Comparison of ENCODE assay signal across 1 cellular context in the genomic region with DNA sequence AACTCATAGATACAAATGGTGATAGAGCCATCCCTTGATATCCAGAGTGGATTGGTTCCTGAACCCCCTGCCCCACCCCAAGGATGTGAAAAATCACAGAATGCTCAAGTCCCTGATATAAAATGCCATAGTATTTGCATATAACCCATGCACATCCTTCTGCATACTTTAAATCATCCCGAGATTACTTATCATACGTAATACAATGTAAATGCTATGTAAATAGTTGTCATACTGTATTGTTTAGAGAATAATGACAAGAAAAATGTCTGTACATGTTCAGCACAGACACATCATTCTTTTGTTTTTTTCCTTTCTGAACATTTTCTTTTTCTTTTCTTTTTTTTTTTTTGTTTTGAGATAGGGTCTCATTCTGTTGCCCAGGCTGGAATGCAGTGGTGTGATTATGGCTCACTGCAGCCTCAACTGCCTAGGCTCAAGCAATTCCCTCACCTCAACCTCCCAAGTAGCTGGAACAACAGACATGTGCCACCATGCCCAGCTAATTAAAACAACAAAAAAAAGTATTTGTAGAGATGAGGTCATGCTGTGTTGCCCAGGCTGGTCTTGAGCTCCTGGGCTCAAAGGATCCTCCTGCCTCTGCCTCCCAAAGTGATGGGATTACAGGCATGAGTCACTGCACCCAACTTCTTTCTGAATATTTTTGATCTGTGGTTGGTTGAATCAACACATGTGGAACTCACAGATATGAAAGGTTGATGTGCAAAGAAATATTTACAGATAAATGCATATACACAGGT.
A peak's percentile ranks its signal among the peaks of the same experiment; 100 is the strongest.
TF ChIP-seq lines count a peak whose summit lies in the region.

No MANE protein-coding gene starts in this region.

TF ChIP-seq in K562, 482 proteins besides CTCF, POLR2A, EP300 and RAD21:
- TF ChIP-seq ATF3 (IDR thresholded peaks at IDR 0.05) (peak; percentile 33), ATF3 (CRISPR knock-in tag; conservative IDR thresholded peaks at IDR 0.05) (no peak), MAX (CRISPR knock-in tag; IDR thresholded peaks at IDR 0.05) (no peak), ATF7 (IDR thresholded peaks at IDR 0.05) (no peak)
